Comparison of ENCODE assay signal across 27 cellular contexts in the genomic region with DNA sequence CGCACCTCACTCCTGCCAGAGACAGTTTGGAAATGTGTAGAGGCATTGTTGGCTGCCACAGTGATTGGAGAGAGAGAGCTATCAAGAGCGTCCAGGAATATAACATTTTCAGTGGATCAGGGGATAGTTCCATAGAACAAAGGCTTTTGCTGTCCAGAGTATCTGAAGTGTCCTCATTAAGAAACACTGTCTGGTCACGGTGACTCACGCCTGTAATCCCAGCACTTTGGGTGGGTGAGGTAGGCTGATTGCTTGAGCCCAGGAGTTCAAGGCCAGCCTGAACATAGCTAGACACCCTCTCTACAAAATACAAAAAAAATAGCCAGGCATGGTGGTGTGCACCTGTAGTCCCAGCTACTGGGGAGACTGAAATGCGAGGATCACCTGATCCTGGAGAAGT.
"Had no signal": no experiment of that assay in that cellular context is flagged by ENCODE, and none has a peak within 500 bp of the region (broad histone marks: within the 10 kb centered on the region; RNA-seq: fewer than 3 reads in every experiment).

No MANE protein-coding gene starts in this region.

- H3K27ac Mint-ChIP-seq: stimulated activated effector memory CD8-positive, alpha-beta T cell treated with anti-CD3 and anti-CD28 coated beads, Interleukin-12 subunit alpha, Interleukin-12 subunit beta, amount 100 ng/mL, for 72 hours; stimulated activated memory B cell treated with anti-CD40 and anti-IgM and Interleukin-4, amounts not matched to agents 10 μg/mL and 1 μg/mL and 100 μg/mL, for 72 hours; stimulated activated naive B cell treated with anti-CD40 and anti-IgM and Interleukin-4, amounts not matched to agents 10 μg/mL and 1 μg/mL and 100 μg/mL, for 72 hours; stimulated activated naive CD8-positive, alpha-beta T cell treated with anti-CD3 and anti-CD28 coated beads, Interleukin-15, amount 100 ng/mL, for 72 hours; stimulated activated naive CD8-positive, alpha-beta T cell treated with anti-CD3 and anti-CD28 coated beads, Interleukin-15, Interleukin-2, amounts not matched to agents 100 ng/mL and 50 ng/mL, for 24 hours; type B pancreatic cell had no signal

- H3K4me3 Mint-ChIP-seq: stimulated activated effector memory CD8-positive, alpha-beta T cell treated with anti-CD3 and anti-CD28 coated beads, Interleukin-12 subunit alpha, Interleukin-12 subunit beta, amount 100 ng/mL, for 72 hours; stimulated activated memory B cell treated with anti-CD40 and anti-IgM and Interleukin-4, amounts not matched to agents 10 μg/mL and 1 μg/mL and 100 μg/mL, for 72 hours; stimulated activated naive B cell treated with anti-CD40 and anti-IgM and Interleukin-4, amounts not matched to agents 10 μg/mL and 1 μg/mL and 100 μg/mL, for 72 hours; stimulated activated naive CD8-positive, alpha-beta T cell treated with anti-CD3 and anti-CD28 coated beads, Interleukin-15, amount 100 ng/mL, for 72 hours; stimulated activated naive CD8-positive, alpha-beta T cell treated with anti-CD3 and anti-CD28 coated beads, Interleukin-15, Interleukin-2, amounts not matched to agents 100 ng/mL and 50 ng/mL, for 24 hours; type B pancreatic cell had no signal

- FAIRE-seq: urothelium cell line had no signal

- H3K27me3 Mint-ChIP-seq: stimulated activated memory B cell treated with anti-CD40 and anti-IgM and Interleukin-4, amounts not matched to agents 10 μg/mL and 1 μg/mL and 100 μg/mL, for 72 hours; stimulated activated naive B cell treated with anti-CD40 and anti-IgM and Interleukin-4, amounts not matched to agents 10 μg/mL and 1 μg/mL and 100 μg/mL, for 72 hours; stimulated activated naive CD8-positive, alpha-beta T cell treated with anti-CD3 and anti-CD28 coated beads, Interleukin-15, amount 100 ng/mL, for 72 hours; stimulated activated naive CD8-positive, alpha-beta T cell treated with anti-CD3 and anti-CD28 coated beads, Interleukin-15, Interleukin-2, amounts not matched to agents 100 ng/mL and 50 ng/mL, for 24 hours; type B pancreatic cell had no signal

- H3K4me1 ChIP-seq: stomach, suprapubic skin, thyroid gland, tibial artery, tibial nerve, transverse colon, upper lobe of left lung, upper lobe of right lung, uterus, vagina had no signal

- H3K36me3 Mint-ChIP-seq: stimulated activated effector memory CD8-positive, alpha-beta T cell treated with anti-CD3 and anti-CD28 coated beads, Interleukin-12 subunit alpha, Interleukin-12 subunit beta, amount 100 ng/mL, for 72 hours had no signal

- DNase-seq: stimulated activated CD4-positive, alpha-beta T cell treated with anti-CD3 and anti-CD28 coated beads, Interleukin-2, amount 100 ng/mL, for 48 hours; stimulated activated CD4-positive, alpha-beta T cell treated with anti-CD3 and anti-CD28 coated beads, Interleukin-4, amount 100 ng/mL, for 1 hour; stimulated activated CD4-positive, alpha-beta T cell treated with anti-CD3 and anti-CD28 coated beads, Interleukin-4, amount 100 ng/mL, for 24 hours; stimulated activated CD4-positive, alpha-beta T cell treated with anti-CD3 and anti-CD28 coated beads, Interleukin-4, amount 100 ng/mL, for 4 hours; stimulated activated CD8-positive, alpha-beta memory T cell treated with anti-CD3 and anti-CD28 coated beads, Interleukin-4, amount 100 ng/mL, for 48 hours; stimulated activated naive B cell treated with anti-CD40 and anti-IgM and Interleukin-4, amounts not matched to agents 10 μg/mL and 1 μg/mL and 100 μg/mL, for 72 hours; stimulated activated naive CD4-positive, alpha-beta T cell; stimulated activated naive CD4-positive, alpha-beta T cell treated with Interleukin-2 at 50 U/mL for 16 hours; stimulated activated naive CD8-positive, alpha-beta T cell treated with anti-CD3 and anti-CD28 coated beads, Interleukin-15, amount 100 ng/mL, for 72 hours; stimulated activated naive CD8-positive, alpha-beta T cell treated with anti-CD3 and anti-CD28 coated beads, Interleukin-15, Interleukin-2, amounts not matched to agents 100 U/mL and 50 U/mL, for 24 hours; stomach; substantia nigra; thyroid gland; tibial artery; transverse colon; upper lobe of left lung; upper lobe of right lung; uterus had no signal

- H3K4me3 ChIP-seq: stomach, suprapubic skin, thoracic aorta, thyroid gland, tibial artery, tibial nerve, transverse colon, upper lobe of left lung, upper lobe of right lung, uterus, vagina had no signal

- H3K4me1 Mint-ChIP-seq: stimulated activated effector memory CD8-positive, alpha-beta T cell treated with anti-CD3 and anti-CD28 coated beads, Interleukin-12 subunit alpha, Interleukin-12 subunit beta, amount 100 ng/mL, for 72 hours; stimulated activated memory B cell treated with anti-CD40 and anti-IgM and Interleukin-4, amounts not matched to agents 10 μg/mL and 1 μg/mL and 100 μg/mL, for 72 hours; stimulated activated naive B cell treated with anti-CD40 and anti-IgM and Interleukin-4, amounts not matched to agents 10 μg/mL and 1 μg/mL and 100 μg/mL, for 72 hours; stimulated activated naive CD8-positive, alpha-beta T cell treated with anti-CD3 and anti-CD28 coated beads, Interleukin-15, amount 100 ng/mL, for 72 hours had no signal

- H3K27me3 ChIP-seq: stomach, suprapubic skin, thyroid gland, tibial artery, tibial nerve, transverse colon, upper lobe of left lung, upper lobe of right lung, uterus, vagina had no signal

- H3K9me3 ChIP-seq: suprapubic skin, thoracic aorta, thyroid gland, transverse colon, upper lobe of right lung, uterus, vagina had no signal

- H3K27ac ChIP-seq: stomach, suprapubic skin, thoracic aorta, thyroid gland, tibial artery, tibial nerve, transverse colon, upper lobe of left lung, upper lobe of right lung, uterus, vagina had no signal

- ATAC-seq: stimulated activated effector memory CD8-positive, alpha-beta T cell treated with anti-CD3 and anti-CD28 coated beads, Interleukin-12 subunit alpha, Interleukin-12 subunit beta, amount 100 ng/mL, for 72 hours; stimulated activated memory B cell treated with anti-CD40 and anti-IgM and Interleukin-4, amounts not matched to agents 10 μg/mL and 1 μg/mL and 100 μg/mL, for 72 hours; stimulated activated naive B cell treated with anti-CD40 and anti-IgM and Interleukin-4, amounts not matched to agents 10 μg/mL and 1 μg/mL and 100 μg/mL, for 72 hours; stimulated activated naive CD8-positive, alpha-beta T cell treated with anti-CD3 and anti-CD28 coated beads, Interleukin-15, amount 100 ng/mL, for 72 hours; stimulated activated naive CD8-positive, alpha-beta T cell treated with anti-CD3 and anti-CD28 coated beads, Interleukin-15, Interleukin-2, amounts not matched to agents 100 U/mL and 50 U/mL, for 24 hours; upper lobe of right lung had no signal

- H3K36me3 ChIP-seq: suprapubic skin, thoracic aorta, thyroid gland, transverse colon, upper lobe of left lung, upper lobe of right lung, uterus had no signal
